ENCODE assay signal across 26 cellular contexts in the genomic region with DNA sequence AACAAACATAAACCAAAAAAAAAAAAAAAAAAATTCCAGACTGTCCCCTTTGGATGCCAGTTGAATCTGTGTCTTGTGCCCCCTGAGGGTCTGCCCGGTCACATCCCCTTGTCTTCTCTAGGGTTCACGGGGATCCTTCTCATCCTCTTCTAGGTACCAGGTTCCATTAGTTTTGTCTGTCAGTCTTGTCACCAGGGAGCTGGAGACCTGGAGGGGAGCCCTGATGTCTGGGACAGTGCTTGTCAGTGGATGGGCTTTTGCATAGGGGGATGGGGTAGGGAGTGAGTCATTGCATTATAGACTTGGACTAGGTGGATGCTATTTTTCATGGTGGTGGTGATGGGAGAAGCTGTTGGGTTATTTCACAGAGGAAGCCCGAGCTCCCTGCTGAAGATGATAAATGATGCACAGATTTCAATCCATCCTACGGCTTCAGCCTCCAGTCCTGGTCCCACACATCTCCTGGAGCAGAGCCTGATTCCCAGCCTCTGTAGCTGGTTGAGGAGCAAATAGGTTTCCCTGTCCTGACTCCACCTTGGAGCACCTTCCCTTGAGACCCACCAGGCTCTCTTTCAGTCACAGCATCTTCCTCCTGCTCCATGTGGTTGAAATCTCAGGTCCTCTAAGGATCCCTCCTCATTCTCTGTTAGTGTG.
"Had no signal": no experiment of that assay in that cellular context is flagged by ENCODE, and none has a peak within 500 bp of the region (broad histone marks: within the 10 kb centered on the region; RNA-seq: fewer than 3 reads in every experiment).

No MANE protein-coding gene starts in this region.

- H3K4me2 ChIP-seq: KMS-11 had no signal

- H3K27ac ChIP-seq: KMS-11, SK-N-MC had no signal

- H3K9ac ChIP-seq: KMS-11 had no signal

- H3K4me3 ChIP-seq: SK-N-MC had no signal

- H3K4me3 Mint-ChIP-seq: activated CD8-positive, alpha-beta T cell treated with anti-CD3 and anti-CD28 coated beads for 36 hours; activated naive CD4-positive, alpha-beta T cell treated with anti-CD3 and anti-CD28 coated beads, Interleukin-2, amount 10 ng/mL, durations not matched to agents 7 days and 5 days; activated naive CD8-positive, alpha-beta T cell treated with anti-CD3 and anti-CD28 coated beads for 36 hours; activated T-cell treated with anti-CD3 and anti-CD28 coated beads, Interleukin-2, amount 50 U/mL, for 72 hours; T-helper 1 cell treated with Interleukin-12 subunit alpha and Interleukin-12 subunit beta and Interleukin-4 antibody, amounts not matched to agents 30 μg/mL and 1 μg/mL, for 36 hours had no signal

- ATAC-seq: activated CD4-positive, CD25-positive, alpha-beta regulatory T cell treated with anti-CD3 and anti-CD28 coated beads, Interleukin-2, amount 50 U/mL, for 24 hours; activated CD8-positive, alpha-beta T cell treated with anti-CD3 and anti-CD28 coated beads for 36 hours; activated T-cell treated with anti-CD3 and anti-CD28 coated beads, Interleukin-2, amount 50 U/mL, for 72 hours; Panc1; Right ventricle myocardium inferior had no signal

- DNase-seq: activated CD4-positive, alpha-beta T cell treated with anti-CD3 and anti-CD28 coated beads for 4 hours; activated CD8-positive, alpha-beta memory T cell treated with anti-CD3 and anti-CD28 coated beads, Interleukin-2, amount 50 U/mL, for 4 hours; activated CD8-positive, alpha-beta T cell treated with anti-CD3 and anti-CD28 coated beads for 36 hours; activated gamma-delta T cell treated with Interleukin-2 at 50 U/mL for 16 hours; activated naive CD4-positive, alpha-beta T cell treated with anti-CD3 and anti-CD28 coated beads, Interleukin-2, amount 10 ng/mL, durations not matched to agents 7 days and 5 days; activated naive CD8-positive, alpha-beta T cell treated with anti-CD3 and anti-CD28 coated beads for 36 hours; activated T-cell treated with anti-CD3 and anti-CD28 coated beads, Interleukin-2, amount 50 U/mL, for 72 hours; anterior cingulate cortex; NCI-H1092; NCI-H1417; NCI-H1930; NCI-H2171; NCI-H2227 treated with DMSO at 0.1 percent for 48 hours; NCI-H446 treated with DMSO at 0.1 percent for 48 hours; NCI-H524 treated with DMSO at 0.1 percent for 48 hours; NCI-H774; OCI-M1; RPMI8226; SW 1271 had no signal

- H3K4me1 Mint-ChIP-seq: activated naive CD4-positive, alpha-beta T cell treated with anti-CD3 and anti-CD28 coated beads, Interleukin-2, amount 10 ng/mL, durations not matched to agents 7 days and 5 days; activated naive CD8-positive, alpha-beta T cell treated with anti-CD3 and anti-CD28 coated beads for 36 hours had no signal

- H3K36me3 Mint-ChIP-seq: activated naive CD4-positive, alpha-beta T cell treated with anti-CD3 and anti-CD28 coated beads, Interleukin-2, amount 10 ng/mL, durations not matched to agents 7 days and 5 days; activated naive CD8-positive, alpha-beta T cell treated with anti-CD3 and anti-CD28 coated beads for 36 hours had no signal

- H3K27ac Mint-ChIP-seq: activated CD8-positive, alpha-beta T cell treated with anti-CD3 and anti-CD28 coated beads for 36 hours; activated naive CD4-positive, alpha-beta T cell treated with anti-CD3 and anti-CD28 coated beads, Interleukin-2, amount 10 ng/mL, durations not matched to agents 7 days and 5 days; activated naive CD8-positive, alpha-beta T cell treated with anti-CD3 and anti-CD28 coated beads for 36 hours; activated T-cell treated with anti-CD3 and anti-CD28 coated beads, Interleukin-2, amount 50 U/mL, for 72 hours; activated T-helper 2 cell treated with anti-CD3 and anti-CD28 coated beads, Interferon-gamma antibody, Interleukin-2, Interleukin-4, amounts not matched to agents 10 μg/mL and 5 μg/mL and 100 μg/mL, durations not matched to agents 14 hours and 24 hours and 36 hours; T-helper 1 cell treated with Interleukin-12 subunit alpha and Interleukin-12 subunit beta and Interleukin-4 antibody, amounts not matched to agents 30 μg/mL and 1 μg/mL, for 36 hours had no signal
